ENCODE assay signal across 23 cellular contexts in genomic region chr11:32018672-32019071, GRCh38.
A peak's percentile ranks its signal among the peaks of the same experiment; 100 is the strongest.
DNase-seq lines count a peak whose midpoint lies in the region; ATAC-seq, FAIRE-seq and TF ChIP-seq lines count a peak whose summit lies in the region.
"Had no signal": no experiment of that assay in that cellular context is flagged by ENCODE, and none has a peak within 500 bp of the region (broad histone marks: within the 10 kb centered on the region; RNA-seq: fewer than 3 reads in every experiment).

No MANE protein-coding gene starts in this region.

- H3K9me3 Mint-ChIP-seq in activated T-helper 17 cell treated with anti-CD3 and anti-CD28 coated beads, Interleukin-2, amount 50 U/mL, for 72 hours, result no peaks in the 10 kb centered on the region
- peaks cover 0 to 4% (median 0%) of the 10 kb centered on the region in 8 donors for H3K9me3 Mint-ChIP-seq in CD4-positive, alpha-beta memory T cell
- H3K9me3 Mint-ChIP-seq: CD14-positive monocyte; CD4-positive, alpha-beta T cell; H9 had no signal

- no peaks in the 10 kb centered on the region for H3K36me3 ChIP-seq in GM12878 (ENCODE audit: control insufficient read depth in 2 of 2, insufficient read depth in 2 of 2, low read length in 1 of 2)
- no peaks in the 10 kb centered on the region for H3K36me3 ChIP-seq in CD4-positive, alpha-beta memory T cell (ENCODE audit: insufficient read depth, low read length)
- H3K36me3 ChIP-seq: BE2C; BLaER1 treated with 17β-estradiol and CSF1 and Interleukin-3, amounts not matched to agents 10 nM and 100 nM had no signal

- ATAC-seq in GM19351 (IDR thresholded peaks at IDR 0.05; ENCODE audit: unreplicated experiment) (peak; percentile 89), HG03103 (IDR thresholded peaks at IDR 0.05; ENCODE audit: low read depth, unreplicated experiment) (peak; percentile 51), GM12878 (peak; percentile 46), GM21717 (IDR thresholded peaks at IDR 0.05; ENCODE audit: unreplicated experiment) (no peak)
- ATAC-seq in activated T-helper 17 cell treated with anti-CD3 and anti-CD28 coated beads, Interleukin-2, amount 50 U/mL, for 72 hours (replicated peaks), result no peak
- ATAC-seq: A549, HCT116 had no signal

- no peak for FAIRE-seq in GM12878 (lab: Jason Lieb, UNC)
- FAIRE-seq: A549, GM18507 had no signal

- no peaks in the 10 kb centered on the region for H3K79me2 ChIP-seq in GM12878 (ENCODE audit: control insufficient read depth, insufficient read depth, low read length)

- in situ Hi-C loops in GM12878 (cut with MboI), result no loop called here

- TF ChIP-seq RAD21 in GM12878 (IDR thresholded peaks at IDR 0.05; ENCODE audit: insufficient read depth, low read depth, low read length), result no peak

- H3K9me3 ChIP-seq in GM12878 (replicated peaks; ENCODE audit: control insufficient read depth, insufficient read depth, low read length), result no peaks in the 10 kb centered on the region
- H3K9me3 ChIP-seq in CD4-positive, alpha-beta memory T cell (ENCODE audit: control insufficient read depth in 1 of 2, low read length in 2 of 2), result no peaks in the 10 kb centered on the region
- H3K9me3 ChIP-seq: A549; BE2C; BLaER1 treated with 17β-estradiol and CSF1 and Interleukin-3, amounts not matched to agents 10 nM and 100 nM had no signal

- no peak overlapping the region for H3K9ac ChIP-seq in GM12878 (ENCODE audit: control insufficient read depth, insufficient read depth, low read length)
- H3K9ac ChIP-seq: BLaER1 treated with 17β-estradiol and CSF1 and Interleukin-3, amounts not matched to agents 10 nM and 100 nM; GM23248 had no signal

- intact Hi-C loops in GM12878 (cut with micrococcal nuclease; ENCODE audit: unreplicated experiment), result no loop called here
- intact Hi-C loops in CD4-positive, alpha-beta memory T cell (cut with micrococcal nuclease), result no loop called here

- no peak overlapping the region for H3K4me3 ChIP-seq in GM12878
- H3K4me3 ChIP-seq in CD4-positive, alpha-beta memory T cell (ENCODE audit: low read length in 2 of 2), result no peak overlapping the region
- H3K4me3 ChIP-seq: A549; BLaER1 treated with 17β-estradiol and CSF1 and Interleukin-3, amounts not matched to agents 10 nM and 100 nM; GM23248 had no signal

- DNase-seq in GM12878 (ENCODE audit: low read depth, low spot score), result no peak
- DNase-seq in CD4-positive, alpha-beta memory T cell, result no peak
- DNase-seq: 8988T; ACHN; AML-193; BE2C; Calu3; CD4-positive, alpha-beta T cell; COR-L47; DMS53; DMS79 treated with DMSO at 0.1 percent for 48 hours; GF-D8; GM23248; H9 had no signal

- no peak overlapping the region for H3K4me2 ChIP-seq in GM12878 (ENCODE audit: control insufficient read depth, insufficient read depth)
- H3K4me2 ChIP-seq: A549; BLaER1 treated with 17β-estradiol and CSF1 and Interleukin-3, amounts not matched to agents 10 nM and 100 nM had no signal

- H3K4me1 Mint-ChIP-seq in activated T-helper 17 cell treated with anti-CD3 and anti-CD28 coated beads, Interleukin-2, amount 50 U/mL, for 72 hours, result no peaks in the 10 kb centered on the region
- no peaks in the 10 kb centered on the region for H3K4me1 Mint-ChIP-seq in CD4-positive, alpha-beta memory T cell
- H3K4me1 Mint-ChIP-seq: CD14-positive monocyte had no signal

- H4K20me1 ChIP-seq in GM12878 (ENCODE audit: control insufficient read depth, insufficient read depth), result no peaks in the 10 kb centered on the region
- H4K20me1 ChIP-seq: BLaER1 treated with 17β-estradiol and CSF1 and Interleukin-3, amounts not matched to agents 10 nM and 100 nM had no signal

- peaks cover 11% of the 10 kb centered on the region for H3K27me3 Mint-ChIP-seq in activated T-helper 17 cell treated with anti-CD3 and anti-CD28 coated beads, Interleukin-2, amount 50 U/mL, for 72 hours
- H3K27me3 Mint-ChIP-seq in CD4-positive, alpha-beta memory T cell, result peaks cover 9 to 16% of the 10 kb centered on the region in 2 donors

- H3K27me3 ChIP-seq in GM12878 (replicated peaks in 1 of 2; ENCODE audit: control insufficient read depth in 2 of 2, insufficient read depth in 2 of 2, low read length in 1 of 2), result peaks cover 0 to 4% of the 10 kb centered on the region in 2 experiments; a peak in 1 of 4 replicates
- H3K27me3 ChIP-seq in CD4-positive, alpha-beta memory T cell (ENCODE audit: insufficient read depth, low read length), result no peaks in the 10 kb centered on the region
- H3K27me3 ChIP-seq: BE2C; BLaER1 treated with 17β-estradiol and CSF1 and Interleukin-3, amounts not matched to agents 10 nM and 100 nM had no signal

- no peak overlapping the region; the same call in 1 of the 2 replicates for H2AFZ ChIP-seq in GM12878 (ENCODE audit: control insufficient read depth, low read depth, low read length)
- H2AFZ ChIP-seq: GM23248 had no signal

- no peak for TF ChIP-seq CTCF in GM12878 (IDR thresholded peaks at IDR 0.05 in 2 of 3, conservative IDR thresholded peaks at IDR 0.05 in 1 of 3; ENCODE audit: control insufficient read depth in 2 of 3, extremely low read depth in 1 of 3, insufficient read depth in 1 of 3, low read depth in 3 of 3, low read length in 3 of 3)

- WGBS in GM12878 (ENCODE audit: insufficient coverage, insufficient replicate concordance, low lambda C conversion rate, missing lambda C conversion rate), result 23% methylated on average over 2 of the region's 2 CpGs

- POLR2A ChIA-PET in GM12878 (lab: Charles Lee), result no interaction called here
- POLR2A ChIA-PET in CD4-positive, alpha-beta memory T cell (lab: Charles Lee; ENCODE audit: partially characterized antibody), result no interaction called here

- CTCF ChIA-PET in GM12878 (lab: Yijun Ruan, JAX), result interaction anchor here (1.3 to 1.7 kb wide), 2 partner anchors 17 to 34 kb away, joined by 3 to 4 read pairs; no protein-coding TSS in a partner anchor
- CTCF ChIA-PET in CD4-positive, alpha-beta memory T cell (lab: Charles Lee; ENCODE audit: partially characterized antibody), result no interaction called here

- TF ChIP-seq EP300 in GM12878 (IDR thresholded peaks at IDR 0.05; ENCODE audit: borderline replicate concordance in 1 of 2, control insufficient read depth in 1 of 2, low read depth in 2 of 2, low read length in 2 of 2), result no peak

- H3K36me3 Mint-ChIP-seq in activated T-helper 17 cell treated with anti-CD3 and anti-CD28 coated beads, Interleukin-2, amount 50 U/mL, for 72 hours (ENCODE audit: low read depth), result no peaks in the 10 kb centered on the region
- no peaks in the 10 kb centered on the region for H3K36me3 Mint-ChIP-seq in CD4-positive, alpha-beta memory T cell
- H3K36me3 Mint-ChIP-seq: CD14-positive monocyte had no signal

- H3K4me1 ChIP-seq in GM12878 (ENCODE audit: control insufficient read depth, insufficient read depth, low read length), result no peaks in the 10 kb centered on the region; the same call in 1 of the 2 replicates
- H3K4me1 ChIP-seq in CD4-positive, alpha-beta memory T cell (ENCODE audit: insufficient read depth, low read length), result no peaks in the 10 kb centered on the region
- H3K4me1 ChIP-seq: A549; BE2C; BLaER1 treated with 17β-estradiol and CSF1 and Interleukin-3, amounts not matched to agents 10 nM and 100 nM had no signal

- no peak overlapping the region for H3K4me3 Mint-ChIP-seq in activated T-helper 17 cell treated with anti-CD3 and anti-CD28 coated beads, Interleukin-2, amount 50 U/mL, for 72 hours
- H3K4me3 Mint-ChIP-seq in CD4-positive, alpha-beta memory T cell, result no peak overlapping the region
- H3K4me3 Mint-ChIP-seq: CD14-positive monocyte; CD4-positive, alpha-beta T cell; H9 had no signal

- H3K27ac Mint-ChIP-seq in activated T-helper 17 cell treated with anti-CD3 and anti-CD28 coated beads, Interleukin-2, amount 50 U/mL, for 72 hours, result no peak overlapping the region
- H3K27ac Mint-ChIP-seq in CD4-positive, alpha-beta memory T cell, result no peak overlapping the region
- H3K27ac Mint-ChIP-seq: CD14-positive monocyte; CD4-positive, alpha-beta T cell; H9 had no signal

- SMC1A ChIA-PET in GM12878 (lab: Charles Lee; ENCODE audit: uncharacterized antibody, unreplicated experiment), result interaction anchor here (1.1 to 1.3 kb wide), 2 partner anchors 14 to 15 kb away, joined by 3 to 4 read pairs; no protein-coding TSS in a partner anchor

- no TSS peak for BruUV-seq in GM12878 (replicated peaks; lab: Mats Ljungman, UMichigan)

- H3K27ac ChIP-seq in GM12878 (ENCODE audit: control insufficient read depth, insufficient read depth), result no peak overlapping the region
- no peak overlapping the region for H3K27ac ChIP-seq in CD4-positive, alpha-beta memory T cell (ENCODE audit: low read depth, low read length)
- H3K27ac ChIP-seq: A549; BLaER1 treated with 17β-estradiol and CSF1 and Interleukin-3, amounts not matched to agents 10 nM and 100 nM; GM23248 had no signal

- TF ChIP-seq POLR2A in GM12878 (IDR thresholded peaks at IDR 0.05; ENCODE audit: low read depth, low read length), result no peak

- RAD21 ChIA-PET in GM12878 (lab: Charles Lee; ENCODE audit: unreplicated experiment), result interaction anchor here (0.9 to 1.2 kb wide), 3 partner anchors 12 to 32 kb away, joined by 3 read pairs; no protein-coding TSS in a partner anchor

TF ChIP-seq in GM12878, 131 proteins besides CTCF, POLR2A, EP300 and RAD21:
- no peak for TF ChIP-seq ZNF217 (IDR thresholded peaks at IDR 0.05)
- TF ChIP-seq RUNX3 (IDR thresholded peaks at IDR 0.05; ENCODE audit: low read length), result peak; percentile 22; the same call in 1 of the 2 replicates
- no peak for TF ChIP-seq RCOR1 (conservative IDR thresholded peaks at IDR 0.05; ENCODE audit: low read depth, low read length)
- TF ChIP-seq MXI1 (IDR thresholded peaks at IDR 0.05; ENCODE audit: low read depth, low read length), result no peak
- TF ChIP-seq BCL11A (IDR thresholded peaks at IDR 0.05; ENCODE audit: low read depth, low read length), result no peak
- TF ChIP-seq CBX5 (IDR thresholded peaks at IDR 0.05; ENCODE audit: low read depth), result no peak
- peak; percentile 33; the same call in 1 of the 2 replicates for TF ChIP-seq SPI1 (IDR thresholded peaks at IDR 0.05; ENCODE audit: borderline replicate concordance, insufficient read depth, low read depth, low read length)
- no peak for TF ChIP-seq TCF12 (IDR thresholded peaks at IDR 0.05; ENCODE audit: low read depth, low read length)
- no peak for TF ChIP-seq MYB (IDR thresholded peaks at IDR 0.05; ENCODE audit: borderline replicate concordance, low read depth, low read length)

Comparison
In these comparisons a context has a peak if more than half of its experiments do, and no peak if none do; other contexts are left out.
1. ATAC-seq: peak in GM19351 (single experiment), HG03103 (single experiment) and GM12878 (single experiment); none in activated T-helper 17 cell treated with anti-CD3 and anti-CD28 coated beads, Interleukin-2, amount 50 U/mL, for 72 hours (single experiment) and GM21717 (single experiment).